Comparison of ENCODE assay signal across 2 cellular contexts in genomic region chr1:43368646-43369020, GRCh38.
TF ChIP-seq lines count a peak whose summit lies in the region.

No MANE protein-coding gene starts in this region.

TF ChIP-seq in SK-N-SH, 30 proteins besides CTCF, POLR2A, EP300 and RAD21 (continued from another document):
- TF ChIP-seq MEF2A (IDR thresholded peaks at IDR 0.05; ENCODE audit: borderline replicate concordance, low read depth) (no peak), NRF1 (IDR thresholded peaks at IDR 0.05; ENCODE audit: low read depth, low read length) (no peak), JUND (IDR thresholded peaks at IDR 0.05) (no peak)

TF ChIP-seq in SK-N-SH treated with all-trans-retinoic acid at 6 μM for 48 hours, 23 proteins besides CTCF, POLR2A, EP300 and RAD21:
- TF ChIP-seq CREB5 (CRISPR knock-in tag; IDR thresholded peaks at IDR 0.05; ENCODE audit: low read depth) (no peak), ZNF565 (CRISPR knock-in tag; conservative IDR thresholded peaks at IDR 0.05; ENCODE audit: low read depth) (no peak), RARB (CRISPR knock-in tag; IDR thresholded peaks at IDR 0.05) (no peak), BACH2 (CRISPR knock-in tag; IDR thresholded peaks at IDR 0.05; ENCODE audit: borderline replicate concordance) (no peak), ZFP30 (CRISPR knock-in tag; IDR thresholded peaks at IDR 0.05) (no peak), POU6F1 (CRISPR knock-in tag; IDR thresholded peaks at IDR 0.05; ENCODE audit: borderline replicate concordance, low read depth) (no peak), ZNF70 (CRISPR knock-in tag; IDR thresholded peaks at IDR 0.05) (no peak), TOX (CRISPR knock-in tag; IDR thresholded peaks at IDR 0.05; ENCODE audit: borderline replicate concordance) (no peak), ZFP3 (CRISPR knock-in tag; IDR thresholded peaks at IDR 0.05) (no peak), CSDC2 (CRISPR knock-in tag; IDR thresholded peaks at IDR 0.05) (no peak)
